30 cellular contexts compared by ENCODE assay signal in genomic region chr5:103436112-103436511, GRCh38.
"Had no signal": no experiment of that assay in that cellular context is flagged by ENCODE, and none has a peak within 500 bp of the region (broad histone marks: within the 10 kb centered on the region; RNA-seq: fewer than 3 reads in every experiment).

No MANE protein-coding gene starts in this region.

- H3K36me3 ChIP-seq: esophagus squamous epithelium, heart right ventricle, left lung, pancreas, right lobe of liver, thyroid gland had no signal

- H3K4me1 ChIP-seq: esophagus squamous epithelium, left lung, right lobe of liver, thyroid gland had no signal

- FAIRE-seq: endometrium, islet of Langerhans, pancreas had no signal

- DNase-seq: dermis blood vessel endothelial cell; effector memory CD4-positive, alpha-beta T cell; erythroblast; esophagus squamous epithelium; foreskin melanocyte; glutamatergic neuron; heart right ventricle; hippocampal formation; left cardiac atrium; left lung; mesenchymal stem cell; mucosa of descending colon; naive B cell; occipital lobe; pancreas; right lobe of liver; stimulated activated CD4-positive, alpha-beta T cell treated with anti-CD3 and anti-CD28 coated beads, Interleukin-12 subunit alpha, Interleukin-12 subunit beta, amount 100 ng/mL, for 4 hours; stimulated activated CD4-positive, alpha-beta T cell treated with anti-CD3 and anti-CD28 coated beads, Interleukin-1b, Interleukin-23, amount 100 ng/mL, for 48 hours; stimulated activated CD4-positive, alpha-beta T cell treated with anti-CD3 and anti-CD28 coated beads, Interleukin-4, amount 100 ng/mL, for 1 hour; stimulated activated CD8-positive, alpha-beta memory T cell treated with anti-CD3 and anti-CD28 coated beads, Interleukin-4, amount 100 ng/mL, for 48 hours; stimulated activated naive CD4-positive, alpha-beta T cell; stimulated activated naive CD8-positive, alpha-beta T cell treated with anti-CD3 and anti-CD28 coated beads, Interleukin-15, amount 100 ng/mL, for 72 hours; thyroid gland; trophoblast cell had no signal

- H3K4me2 ChIP-seq: smooth muscle cell had no signal

- H3K4me3 Mint-ChIP-seq: mesothelial cell of epicardium; naive B cell; natural killer cell treated with Interleukin-12 subunit alpha and Interleukin-12 subunit beta and Interleukin-15 and Interleukin-18, amount 100 ng/mL, for 72 hours; stimulated activated naive CD8-positive, alpha-beta T cell treated with anti-CD3 and anti-CD28 coated beads, Interleukin-15, amount 100 ng/mL, for 72 hours had no signal

- H3K27ac ChIP-seq: coronary artery, esophagus squamous epithelium, heart right ventricle, left lung, pancreas, right lobe of liver, thyroid gland had no signal

- ATAC-seq: heart right ventricle; left cardiac atrium; mucosa of descending colon; natural killer cell treated with Interleukin-12 subunit alpha and Interleukin-12 subunit beta and Interleukin-15 and Interleukin-18, amount 100 ng/mL, for 72 hours; right lobe of liver; stimulated activated naive CD8-positive, alpha-beta T cell treated with anti-CD3 and anti-CD28 coated beads, Interleukin-15, amount 100 ng/mL, for 72 hours had no signal

- H3K4me1 Mint-ChIP-seq: naive B cell; stimulated activated naive CD8-positive, alpha-beta T cell treated with anti-CD3 and anti-CD28 coated beads, Interleukin-15, amount 100 ng/mL, for 72 hours had no signal

- H3K27me3 ChIP-seq: esophagus squamous epithelium, heart right ventricle, left lung, pancreas, right lobe of liver, thyroid gland had no signal

- H3K27ac Mint-ChIP-seq: mesothelial cell of epicardium; naive B cell; natural killer cell treated with Interleukin-12 subunit alpha and Interleukin-12 subunit beta and Interleukin-15 and Interleukin-18, amount 100 ng/mL, for 72 hours; stimulated activated naive CD8-positive, alpha-beta T cell treated with anti-CD3 and anti-CD28 coated beads, Interleukin-15, amount 100 ng/mL, for 72 hours had no signal

- H3K4me3 ChIP-seq: coronary artery, esophagus squamous epithelium, heart right ventricle, left lung, mucosa of descending colon, pancreas, right lobe of liver, smooth muscle cell, thyroid gland had no signal

- H3K9me3 ChIP-seq: mucosa of descending colon, pancreas, right lobe of liver, thyroid gland had no signal

- H3K27me3 Mint-ChIP-seq: naive B cell; stimulated activated naive CD8-positive, alpha-beta T cell treated with anti-CD3 and anti-CD28 coated beads, Interleukin-15, amount 100 ng/mL, for 72 hours had no signal
